Comparison of ENCODE assay signal across 1 cellular context in the genomic region with DNA sequence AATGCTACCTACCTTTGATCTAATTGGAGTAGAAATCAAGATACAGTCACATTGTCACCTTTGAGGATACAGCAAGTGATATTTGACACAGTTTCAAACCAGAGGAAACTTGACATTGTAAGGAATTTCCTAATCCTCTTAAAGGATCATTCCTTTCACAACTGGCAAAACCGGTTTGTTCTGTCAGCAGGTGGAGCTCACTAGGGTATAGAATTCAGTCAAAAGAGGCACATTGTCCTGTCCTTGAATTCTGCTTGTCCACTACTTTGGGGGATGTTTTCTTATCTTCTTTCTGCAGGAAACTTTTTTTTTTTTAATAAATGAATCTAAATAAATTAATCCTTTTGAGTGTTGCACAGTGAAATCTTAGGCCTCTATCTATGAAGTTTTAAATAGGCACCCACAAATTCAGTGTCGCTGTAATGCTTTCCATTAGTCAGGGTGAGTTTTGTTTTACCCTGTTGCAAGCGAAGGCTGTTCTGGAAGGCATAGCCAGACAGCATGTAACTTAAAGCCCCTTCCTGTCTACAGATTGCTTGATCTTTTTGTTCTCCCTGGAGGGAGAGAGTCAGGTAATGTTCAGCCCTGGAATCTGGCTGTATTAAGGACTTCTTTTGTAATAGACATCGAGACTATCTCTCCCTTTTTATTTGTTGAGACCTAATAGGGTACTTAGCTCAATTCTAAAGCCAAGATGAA.
TF ChIP-seq lines count a peak whose summit lies in the region.

No MANE protein-coding gene starts in this region.

TF ChIP-seq in HepG2, 621 proteins besides CTCF, POLR2A, EP300 and RAD21 (continued from another document):
- TF ChIP-seq ZSCAN5A (CRISPR knock-in tag; IDR thresholded peaks at IDR 0.05; ENCODE audit: borderline replicate concordance): no peak
